In genomic region chr5:44387911-44388310, GRCh38 we compare ENCODE assay signal across 15 cellular contexts. TPM values are rescaled to one million over a fixed set of nuclear protein-coding genes. Genes with fewer than 3 reads are reported as not detected.
DNase-seq lines count a peak whose midpoint lies in the region; ATAC-seq and TF ChIP-seq lines count a peak whose summit lies in the region.
"Had no signal": no experiment of that assay in that cellular context is flagged by ENCODE, and none has a peak within 500 bp of the region (broad histone marks: within the 10 kb centered on the region; RNA-seq: fewer than 3 reads in every experiment).

No MANE protein-coding gene starts in this region.

- no peak for TF ChIP-seq POLR2A in uterus (IDR thresholded peaks at IDR 0.05)

- H2AFZ ChIP-seq in neuron (ENCODE audit: low read depth, low read length) (peak overlapping the region; percentile 95), osteoblast (ENCODE audit: low read length) (no peak overlapping the region)

- peaks cover 34% of the 10 kb centered on the region for H3K27me3 Mint-ChIP-seq in activated CD8-positive, alpha-beta T cell treated with anti-CD3 and anti-CD28 coated beads for 36 hours

- H3K79me2 ChIP-seq in osteoblast (ENCODE audit: insufficient read depth, low read length): no peaks in the 10 kb centered on the region

- no peak overlapping the region for H3K4me3 Mint-ChIP-seq in activated CD8-positive, alpha-beta T cell treated with anti-CD3 and anti-CD28 coated beads for 36 hours
- H3K4me3 Mint-ChIP-seq: natural killer cell treated with Interleukin-12 subunit alpha and Interleukin-12 subunit beta and Interleukin-15 and Interleukin-18, amount 100 ng/mL, for 72 hours had no signal

- H3K36me3 ChIP-seq in iPS DF 6.9 (ENCODE audit: control insufficient read depth, insufficient read depth, low read length): no peaks in the 10 kb centered on the region
- H3K36me3 ChIP-seq in neuron (ENCODE audit: insufficient read depth, low read length): no peaks in the 10 kb centered on the region
- H3K36me3 ChIP-seq in uterus: no peaks in the 10 kb centered on the region
- H3K36me3 ChIP-seq in osteoblast (ENCODE audit: insufficient read depth, low read length): no peaks in the 10 kb centered on the region

- H3K4me1 Mint-ChIP-seq in activated CD8-positive, alpha-beta T cell treated with anti-CD3 and anti-CD28 coated beads for 36 hours (ENCODE audit: low read depth): peaks cover 6% of the 10 kb centered on the region

- H3K36me3 Mint-ChIP-seq in activated CD8-positive, alpha-beta T cell treated with anti-CD3 and anti-CD28 coated beads for 36 hours (ENCODE audit: low read depth): no peaks in the 10 kb centered on the region

- H3K27me3 ChIP-seq in iPS DF 6.9 (ENCODE audit: control insufficient read depth, insufficient read depth, low read length) (peaks cover 12% of the 10 kb centered on the region; the same call in 1 of the 2 replicates), neuron (ENCODE audit: insufficient read depth, low read length) (no peaks in the 10 kb centered on the region), uterus (peaks cover 0 to 8% of the 10 kb centered on the region in 2 donors), osteoblast (ENCODE audit: insufficient read depth, low read length) (peaks cover 23% of the 10 kb centered on the region)

- DNase-seq in NCI-H748 (lab: John Stamatoyannopoulos, UW; ENCODE audit: unreplicated experiment) (peak; percentile 71), NCI-H748 treated with DMSO at 0.1 percent for 48 hours (lab: John Stamatoyannopoulos, UW) (no peak), iPS DF 6.9 (ENCODE audit: low read depth, low spot score) (no peak), uterus (no peak), UCSD-AML1 (lab: John Stamatoyannopoulos, UW; ENCODE audit: unreplicated experiment) (no peak), osteoblast (ENCODE audit: insufficient read length, low spot score, missing footprints) (no peak)
- DNase-seq in activated CD8-positive, alpha-beta T cell treated with anti-CD3 and anti-CD28 coated beads for 36 hours: no peak
- DNase-seq: hippocampal formation, NCI-H226, RPMI8226 had no signal

- H3K4me2 ChIP-seq in osteoblast (ENCODE audit: insufficient read depth, low read length): no peak overlapping the region

- POLR2A ChIA-PET in activated CD8-positive, alpha-beta T cell treated with anti-CD3 and anti-CD28 coated beads for 36 hours (lab: Charles Lee): no interaction called here

- TF ChIP-seq CTCF in uterus (IDR thresholded peaks at IDR 0.05) (no peak), osteoblast (IDR thresholded peaks at IDR 0.05; ENCODE audit: extremely low read depth, low read depth, low read length) (no peak)
- TF ChIP-seq CTCF in activated CD8-positive, alpha-beta T cell treated with anti-CD3 and anti-CD28 coated beads for 36 hours (IDR thresholded peaks at IDR 0.05): no peak

- no CpG with 5 or more reads among the region's 11 CpGs for WGBS in iPS DF 6.9 (ENCODE audit: insufficient coverage, insufficient read length)

- H3K27ac ChIP-seq in iPS DF 6.9 (ENCODE audit: low read length) (no peak overlapping the region), uterus (peak overlapping the region in 1 of 2 donors; percentile 61), osteoblast (ENCODE audit: low read depth, low read length) (no peak overlapping the region)
- H3K27ac ChIP-seq: 22Rv1, HL-60 had no signal

- H3K27ac Mint-ChIP-seq in activated CD8-positive, alpha-beta T cell treated with anti-CD3 and anti-CD28 coated beads for 36 hours: no peak overlapping the region
- H3K27ac Mint-ChIP-seq: natural killer cell treated with Interleukin-12 subunit alpha and Interleukin-12 subunit beta and Interleukin-15 and Interleukin-18, amount 100 ng/mL, for 72 hours had no signal

- intact Hi-C loops in uterus (cut with DNase I; ENCODE audit: low total_unique reads): no loop called here
- intact Hi-C loops in activated CD8-positive, alpha-beta T cell treated with anti-CD3 and anti-CD28 coated beads for 36 hours (cut with micrococcal nuclease): no loop called here

- no peaks in the 10 kb centered on the region for H4K20me1 ChIP-seq in osteoblast (ENCODE audit: insufficient read depth, low read length)

- ATAC-seq in activated CD8-positive, alpha-beta T cell treated with anti-CD3 and anti-CD28 coated beads for 36 hours: no peak
- ATAC-seq: natural killer cell treated with Interleukin-12 subunit alpha and Interleukin-12 subunit beta and Interleukin-15 and Interleukin-18, amount 100 ng/mL, for 72 hours had no signal

- CTCF ChIA-PET in activated CD8-positive, alpha-beta T cell treated with anti-CD3 and anti-CD28 coated beads for 36 hours (lab: Charles Lee): no interaction called here

- H3K4me1 ChIP-seq in iPS DF 6.9 (ENCODE audit: control insufficient read depth, insufficient read depth, low read length) (no peaks in the 10 kb centered on the region; the same call in 1 of the 2 replicates), neuron (ENCODE audit: insufficient read depth, low read length) (peaks cover 44% of the 10 kb centered on the region), uterus (peaks cover 0 to 4% of the 10 kb centered on the region in 2 donors), osteoblast (ENCODE audit: insufficient read depth, low read length) (peaks cover 9% of the 10 kb centered on the region)

- H3K4me3 ChIP-seq in iPS DF 6.9 (ENCODE audit: low read length) (peak overlapping the region; percentile 52; the same call in 1 of the 2 replicates), neuron (ENCODE audit: low read length) (peak overlapping the region; percentile 64), uterus (peak overlapping the region; percentile 43 to 49), osteoblast (ENCODE audit: insufficient read depth, low read length) (no peak overlapping the region)

- no peaks in the 10 kb centered on the region for H3K9me3 Mint-ChIP-seq in activated CD8-positive, alpha-beta T cell treated with anti-CD3 and anti-CD28 coated beads for 36 hours

- H3K9me3 ChIP-seq in iPS DF 6.9 (ENCODE audit: control insufficient read depth, insufficient read depth, low read length) (no peaks in the 10 kb centered on the region), neuron (ENCODE audit: low read length) (no peaks in the 10 kb centered on the region), uterus (no peaks in the 10 kb centered on the region), osteoblast (ENCODE audit: low read depth, low read length) (no peaks in the 10 kb centered on the region)

RNA-seq across cellular contexts. Expression of gene FGF10, which starts 1.3 kb away (rescaled TPM):
- total RNA-seq in uterus: 10 to 100 TPM in 2 of 4 donors, 1 to 10 TPM in 1, under 1 TPM in 1; 0.77 to 11.5 (median 8.4) TPM
- total RNA-seq in activated CD8-positive, alpha-beta T cell treated with anti-CD3 and anti-CD28 coated beads for 36 hours: not detected
- total RNA-seq in osteoblast: 1.4 and 1.8 TPM in 2 replicates
- total RNA-seq: M059J; natural killer cell treated with Interleukin-12 subunit alpha and Interleukin-12 subunit beta and Interleukin-15 and Interleukin-18, amount 100 ng/mL, for 72 hours had no signal
